In genomic region chr1:227734858-227735780, GRCh38 we compare ENCODE assay signal across 8 cellular contexts. TPM values are rescaled to one million over a fixed set of nuclear protein-coding genes. Genes with fewer than 3 reads are reported as not detected.
DNase-seq lines count a peak whose midpoint lies in the region; ATAC-seq and TF ChIP-seq lines count a peak whose summit lies in the region.

Gene JMJD4 (minus strand): TSS chr1:227735302. CDS start chr1:227735273, 29 bp downstream.
Gene SNAP47 (plus strand): TSS chr1:227735435. CDS start chr1:227747737, 12,302 bp downstream.

- peaks cover 5% of the 10 kb centered on the region for H3K36me3 Mint-ChIP-seq in activated T-cell treated with anti-CD3 and anti-CD28 coated beads, Interleukin-2, amount 50 U/mL, for 4 hours (ENCODE audit: insufficient read depth)

- H3K9me3 Mint-ChIP-seq in activated T-cell treated with anti-CD3 and anti-CD28 coated beads, Interleukin-2, amount 50 U/mL, for 4 hours = no peaks in the 10 kb centered on the region

- H3K27me3 Mint-ChIP-seq in activated T-cell treated with anti-CD3 and anti-CD28 coated beads, Interleukin-2, amount 50 U/mL, for 4 hours (ENCODE audit: low read depth) = no peaks in the 10 kb centered on the region

- no TSS peak for BruUV-seq in Panc1 (replicated peaks; lab: Mats Ljungman, UMichigan)

- CTCF ChIA-PET in Panc1 (lab: Charles Lee) = no interaction called here

- H3K27ac ChIP-seq in Panc1 (ENCODE audit: low read length) = peak within 1 kb of the TSS; percentile 93
- peak within 1 kb of the TSS; percentile 51 for H3K27ac ChIP-seq in muscle layer of duodenum (ENCODE audit: low read length)

- H3K4me3 ChIP-seq in Jurkat, Clone E6-1 (ENCODE audit: low read length) = peak within 1 kb of the TSS; percentile 77
- H3K4me3 ChIP-seq in Panc1 (ENCODE audit: low read depth in 2 of 2, low read length in 2 of 2) = peak within 1 kb of the TSS; percentile 80 to 91
- peak within 1 kb of the TSS; percentile 89 to 90 for H3K4me3 ChIP-seq in muscle layer of duodenum (ENCODE audit: low read depth in 1 of 2, low read length in 2 of 2)

- DNase-seq in DMS153 treated with DMSO at 0.1 percent for 48 hours (lab: John Stamatoyannopoulos, UW; ENCODE audit: unreplicated experiment) = peak; percentile 97
- DNase-seq in Jurkat, Clone E6-1 (ENCODE audit: low read depth, low spot score) = peak; percentile 86
- no peak for DNase-seq in Panc1 (ENCODE audit: low read depth, low spot score)
- DNase-seq in activated T-cell treated with anti-CD3 and anti-CD28 coated beads, Interleukin-2, amount 50 U/mL, for 4 hours = peak; percentile 91
- DNase-seq in stimulated activated CD8-positive, alpha-beta memory T cell treated with anti-CD3 and anti-CD28 coated beads, Interleukin-7, amount 100 ng/mL, for 24 hours (ENCODE audit: low read depth) = peak; percentile 86

- ATAC-seq in GM21717 (IDR thresholded peaks at IDR 0.05; ENCODE audit: unreplicated experiment) (peak; percentile 92), Panc1 (peak; percentile 93), esophagus mucosa (peak; percentile 87)
- peak; percentile 96 to 97 for ATAC-seq in activated T-cell treated with anti-CD3 and anti-CD28 coated beads, Interleukin-2, amount 50 U/mL, for 4 hours

- in situ Hi-C loops in Panc1 (cut with HindIII; ENCODE audit: low pct_unique_long_range_greater_than_20kb, low sequenced_read_pairs) = no loop called here

- H3K4me1 ChIP-seq in Panc1 (ENCODE audit: control insufficient read depth, insufficient read depth, low read length) (peaks cover 20% of the 10 kb centered on the region), muscle layer of duodenum (ENCODE audit: control insufficient read depth in 1 of 2, insufficient read depth in 2 of 2, low read length in 2 of 2) (peaks cover 8 to 37% of the 10 kb centered on the region in 2 donors)

- H3K4me3 Mint-ChIP-seq in activated T-cell treated with anti-CD3 and anti-CD28 coated beads, Interleukin-2, amount 50 U/mL, for 4 hours = peak within 1 kb of the TSS; percentile 92

- intact Hi-C loops in Panc1 (cut with micrococcal nuclease; ENCODE audit: unreplicated experiment) = no loop called here

- POLR2A ChIA-PET in Panc1 (lab: Charles Lee) = no interaction called here

- H3K9me3 ChIP-seq in Panc1 (ENCODE audit: control insufficient read depth, insufficient read depth, low read depth, low read length) = no peaks in the 10 kb centered on the region
- H3K9me3 ChIP-seq in muscle layer of duodenum (ENCODE audit: control insufficient read depth in 1 of 2, low read length in 2 of 2) = no peaks in the 10 kb centered on the region

- TF ChIP-seq CTCF in Panc1 (IDR thresholded peaks at IDR 0.05) = no peak

- peaks cover 36% of the 10 kb centered on the region for H3K4me1 Mint-ChIP-seq in activated T-cell treated with anti-CD3 and anti-CD28 coated beads, Interleukin-2, amount 50 U/mL, for 4 hours (ENCODE audit: low read depth)

- peaks cover 3% of the 10 kb centered on the region for H3K36me3 ChIP-seq in Panc1 (ENCODE audit: control insufficient read depth, insufficient read depth, low read length)
- peaks cover 0 to 28% of the 10 kb centered on the region in 2 donors for H3K36me3 ChIP-seq in muscle layer of duodenum (ENCODE audit: control insufficient read depth in 1 of 2, insufficient read depth in 2 of 2, low read length in 2 of 2)

- no peaks in the 10 kb centered on the region for H3K27me3 ChIP-seq in Panc1 (ENCODE audit: control insufficient read depth, insufficient read depth, low read length)
- no peaks in the 10 kb centered on the region for H3K27me3 ChIP-seq in muscle layer of duodenum (ENCODE audit: low read depth, low read length)

RNA-seq across cellular contexts. Expression of gene JMJD4, which starts in this region (rescaled TPM):
- polyA plus RNA-seq in Jurkat, Clone E6-1 (2012; ENCODE audit: insufficient read depth, insufficient read length) = 22.3 TPM
- total RNA-seq in Panc1 (2021; ENCODE audit: unreplicated experiment) = 27.7 TPM
- 34.7 TPM for polyA plus RNA-seq in Panc1 (2012; ENCODE audit: insufficient read length)
- 10 to 100 TPM; 42.2 to 49.0 (median 45.4) TPM for total RNA-seq in activated T-cell treated with anti-CD3 and anti-CD28 coated beads, Interleukin-2, amount 50 U/mL, for 4 hours
- 10.2 TPM for total RNA-seq in esophagus mucosa

RNA-seq across cellular contexts. Expression of gene SNAP47, which starts in this region (rescaled TPM):
- polyA plus RNA-seq in Jurkat, Clone E6-1 (2012; ENCODE audit: insufficient read depth, insufficient read length) = 32.1 TPM
- 55.6 TPM for total RNA-seq in Panc1 (2021; ENCODE audit: unreplicated experiment)
- 76.9 TPM for polyA plus RNA-seq in Panc1 (2012; ENCODE audit: insufficient read length)
- 10 to 100 TPM; 28.9 to 30.0 (median 29.6) TPM for total RNA-seq in activated T-cell treated with anti-CD3 and anti-CD28 coated beads, Interleukin-2, amount 50 U/mL, for 4 hours
- total RNA-seq in esophagus mucosa = 15.8 TPM
